In the genomic region with DNA sequence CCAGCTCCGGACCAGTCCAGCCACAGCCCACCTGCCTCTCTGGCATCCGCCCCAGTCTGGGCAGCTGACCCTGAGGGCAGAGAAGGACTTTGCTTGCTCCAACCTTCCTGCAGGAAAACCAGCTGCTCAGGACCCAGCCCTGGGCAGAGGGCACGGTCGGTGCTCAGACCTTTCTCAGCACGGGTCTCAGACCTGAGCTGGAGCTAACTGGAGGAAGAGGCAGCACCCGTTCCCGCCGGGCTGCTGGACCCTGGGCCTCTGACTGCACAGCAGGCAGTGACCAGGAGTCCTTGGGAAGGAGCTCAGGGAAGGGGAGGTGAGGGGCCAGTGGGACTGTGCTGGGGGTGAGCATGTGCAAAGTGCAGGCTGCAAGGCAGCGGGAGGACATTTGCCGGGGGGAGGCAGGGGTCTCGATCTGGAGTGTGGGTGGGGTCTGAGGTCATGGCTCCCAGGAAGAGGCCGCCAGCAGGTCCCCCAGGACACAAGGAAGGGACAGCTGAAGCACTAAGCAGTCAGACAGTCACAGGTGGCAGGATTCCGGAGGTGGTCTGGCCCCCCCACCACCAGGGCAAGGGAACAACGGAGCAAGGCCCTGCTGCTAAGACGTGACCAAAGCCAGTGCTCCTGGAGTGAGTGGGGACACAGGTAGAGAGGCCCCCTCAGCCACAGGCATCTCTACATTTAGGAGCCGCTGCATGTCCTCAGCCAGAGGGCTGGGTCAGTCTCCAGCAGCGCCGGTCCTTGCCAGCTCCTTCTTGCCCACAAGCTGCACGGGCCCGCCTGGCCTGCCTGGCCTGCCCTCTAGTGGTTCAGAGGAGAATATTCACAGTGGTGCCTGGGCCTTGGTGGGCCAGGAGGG, we compare ENCODE assay signal across 1 cellular context.
A peak's percentile ranks its signal among the peaks of the same experiment; 100 is the strongest.
TF ChIP-seq lines count a peak whose summit lies in the region.

No MANE protein-coding gene starts in this region.

TF ChIP-seq in K562, 482 proteins besides CTCF, POLR2A, EP300 and RAD21 (continued from another document and continues in another):
- TF ChIP-seq, protein P1, sequence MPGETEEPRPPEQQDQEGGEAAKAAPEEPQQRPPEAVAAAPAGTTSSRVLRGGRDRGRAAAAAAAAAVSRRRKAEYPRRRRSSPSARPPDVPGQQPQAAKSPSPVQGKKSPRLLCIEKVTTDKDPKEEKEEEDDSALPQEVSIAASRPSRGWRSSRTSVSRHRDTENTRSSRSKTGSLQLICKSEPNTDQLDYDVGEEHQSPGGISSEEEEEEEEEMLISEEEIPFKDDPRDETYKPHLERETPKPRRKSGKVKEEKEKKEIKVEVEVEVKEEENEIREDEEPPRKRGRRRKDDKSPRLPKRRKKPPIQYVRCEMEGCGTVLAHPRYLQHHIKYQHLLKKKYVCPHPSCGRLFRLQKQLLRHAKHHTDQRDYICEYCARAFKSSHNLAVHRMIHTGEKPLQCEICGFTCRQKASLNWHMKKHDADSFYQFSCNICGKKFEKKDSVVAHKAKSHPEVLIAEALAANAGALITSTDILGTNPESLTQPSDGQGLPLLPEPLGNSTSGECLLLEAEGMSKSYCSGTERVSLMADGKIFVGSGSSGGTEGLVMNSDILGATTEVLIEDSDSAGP (CRISPR knock-in tag; IDR thresholded peaks at IDR 0.05) = no peak
- TF ChIP-seq, protein P2, sequence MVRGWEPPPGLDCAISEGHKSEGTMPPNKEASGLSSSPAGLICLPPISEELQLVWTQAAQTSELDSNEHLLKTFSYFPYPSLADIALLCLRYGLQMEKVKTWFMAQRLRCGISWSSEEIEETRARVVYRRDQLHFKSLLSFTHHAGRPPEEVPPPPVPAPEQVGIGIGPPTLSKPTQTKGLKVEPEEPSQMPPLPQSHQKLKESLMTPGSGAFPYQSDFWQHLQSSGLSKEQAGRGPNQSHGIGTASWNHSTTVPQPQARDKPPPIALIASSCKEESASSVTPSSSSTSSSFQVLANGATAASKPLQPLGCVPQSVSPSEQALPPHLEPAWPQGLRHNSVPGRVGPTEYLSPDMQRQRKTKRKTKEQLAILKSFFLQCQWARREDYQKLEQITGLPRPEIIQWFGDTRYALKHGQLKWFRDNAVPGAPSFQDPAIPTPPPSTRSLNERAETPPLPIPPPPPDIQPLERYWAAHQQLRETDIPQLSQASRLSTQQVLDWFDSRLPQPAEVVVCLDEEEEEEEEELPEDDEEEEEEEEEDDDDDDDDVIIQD (CRISPR knock-in tag; IDR thresholded peaks at IDR 0.05) = no peak
- TF ChIP-seq ZNF436 (CRISPR knock-in tag; IDR thresholded peaks at IDR 0.05) (no peak), ESRRB (CRISPR knock-in tag; IDR thresholded peaks at IDR 0.05; ENCODE audit: borderline replicate concordance) (no peak), SMAD2 (IDR thresholded peaks at IDR 0.05; ENCODE audit: low read depth, low read length) (no peak), ZNF699 (CRISPR knock-in tag; IDR thresholded peaks at IDR 0.05; ENCODE audit: insufficient replicate concordance) (no peak), ZNF134 (CRISPR knock-in tag; conservative IDR thresholded peaks at IDR 0.05) (no peak), DIDO1 (tag; IDR thresholded peaks at IDR 0.05; ENCODE audit: low read depth) (no peak), YBX1 (IDR thresholded peaks at IDR 0.05) (no peak), SP2 (IDR thresholded peaks at IDR 0.05; ENCODE audit: extremely low read depth, low read depth, low read length, poor library complexity, severe bottlenecking) (no peak), KDM1A (IDR thresholded peaks at IDR 0.05) (no peak), GTF2A2 (tag; IDR thresholded peaks at IDR 0.05) (no peak), ZBTB7A (IDR thresholded peaks at IDR 0.05; ENCODE audit: borderline replicate concordance, control insufficient read depth, low read depth, low read length) (peak; percentile 100), PRPF4 (IDR thresholded peaks at IDR 0.05; ENCODE audit: insufficient read depth, low read depth, low read length, poor library complexity, severe bottlenecking) (no peak), BRCA1 (IDR thresholded peaks at IDR 0.05) (no peak), BRCA1 (CRISPR knock-in tag; IDR thresholded peaks at IDR 0.05) (no peak), POLR2G (IDR thresholded peaks at IDR 0.05; ENCODE audit: low read depth, low read length) (0 out of 2 replicates have a peak, but pooled peaks have one; percentile 34), PCBP1 (IDR thresholded peaks at IDR 0.05; ENCODE audit: low read depth, low read length, poor library complexity, severe bottlenecking) (no peak), HNRNPH1 (optimal IDR thresholded peaks at IDR 0.05; ENCODE audit: low read depth, low read length) (no peak), ZFP36 (IDR thresholded peaks at IDR 0.05; ENCODE audit: low read depth, low read length, partially characterized antibody) (no peak), C11orf30 (IDR thresholded peaks at IDR 0.05; ENCODE audit: low read depth) (no peak), ETV6 (IDR thresholded peaks at IDR 0.05; ENCODE audit: borderline replicate concordance in 1 of 2, low read depth in 2 of 2, low read length in 1 of 2) (no peak), ETV6 (CRISPR knock-in tag; IDR thresholded peaks at IDR 0.05; ENCODE audit: borderline replicate concordance) (no peak), NCOR1 (IDR thresholded peaks at IDR 0.05) (no peak), PRMT5 (CRISPR knock-in tag; IDR thresholded peaks at IDR 0.05) (no peak), GATAD2B (IDR thresholded peaks at IDR 0.05; ENCODE audit: borderline replicate concordance) (no peak), SREBF1 (IDR thresholded peaks at IDR 0.05; ENCODE audit: borderline replicate concordance, low read depth, low read length) (no peak), CBFB (CRISPR knock-in tag; IDR thresholded peaks at IDR 0.05) (peak; percentile 33; the same call in 1 of the 2 replicates), MCM7 (IDR thresholded peaks at IDR 0.05) (no peak)
- TF ChIP-seq, protein P3, sequence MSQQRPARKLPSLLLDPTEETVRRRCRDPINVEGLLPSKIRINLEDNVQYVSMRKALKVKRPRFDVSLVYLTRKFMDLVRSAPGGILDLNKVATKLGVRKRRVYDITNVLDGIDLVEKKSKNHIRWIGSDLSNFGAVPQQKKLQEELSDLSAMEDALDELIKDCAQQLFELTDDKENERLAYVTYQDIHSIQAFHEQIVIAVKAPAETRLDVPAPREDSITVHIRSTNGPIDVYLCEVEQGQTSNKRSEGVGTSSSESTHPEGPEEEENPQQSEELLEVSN (IDR thresholded peaks at IDR 0.05; ENCODE audit: borderline replicate concordance in 1 of 2, extremely low read depth in 1 of 2, insufficient read depth in 1 of 2, insufficient read length in 1 of 2, low read depth in 1 of 2, low read length in 1 of 2, poor library complexity in 1 of 2, severe bottlenecking in 1 of 2) = no peak
- TF ChIP-seq, protein P4, sequence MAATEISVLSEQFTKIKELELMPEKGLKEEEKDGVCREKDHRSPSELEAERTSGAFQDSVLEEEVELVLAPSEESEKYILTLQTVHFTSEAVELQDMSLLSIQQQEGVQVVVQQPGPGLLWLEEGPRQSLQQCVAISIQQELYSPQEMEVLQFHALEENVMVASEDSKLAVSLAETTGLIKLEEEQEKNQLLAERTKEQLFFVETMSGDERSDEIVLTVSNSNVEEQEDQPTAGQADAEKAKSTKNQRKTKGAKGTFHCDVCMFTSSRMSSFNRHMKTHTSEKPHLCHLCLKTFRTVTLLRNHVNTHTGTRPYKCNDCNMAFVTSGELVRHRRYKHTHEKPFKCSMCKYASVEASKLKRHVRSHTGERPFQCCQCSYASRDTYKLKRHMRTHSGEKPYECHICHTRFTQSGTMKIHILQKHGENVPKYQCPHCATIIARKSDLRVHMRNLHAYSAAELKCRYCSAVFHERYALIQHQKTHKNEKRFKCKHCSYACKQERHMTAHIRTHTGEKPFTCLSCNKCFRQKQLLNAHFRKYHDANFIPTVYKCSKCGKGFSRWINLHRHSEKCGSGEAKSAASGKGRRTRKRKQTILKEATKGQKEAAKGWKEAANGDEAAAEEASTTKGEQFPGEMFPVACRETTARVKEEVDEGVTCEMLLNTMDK (IDR thresholded peaks at IDR 0.05; ENCODE audit: borderline replicate concordance, insufficient read depth, low read depth, low read length, poor library complexity, severe bottlenecking) = peak; percentile 64
- TF ChIP-seq, protein P5, sequence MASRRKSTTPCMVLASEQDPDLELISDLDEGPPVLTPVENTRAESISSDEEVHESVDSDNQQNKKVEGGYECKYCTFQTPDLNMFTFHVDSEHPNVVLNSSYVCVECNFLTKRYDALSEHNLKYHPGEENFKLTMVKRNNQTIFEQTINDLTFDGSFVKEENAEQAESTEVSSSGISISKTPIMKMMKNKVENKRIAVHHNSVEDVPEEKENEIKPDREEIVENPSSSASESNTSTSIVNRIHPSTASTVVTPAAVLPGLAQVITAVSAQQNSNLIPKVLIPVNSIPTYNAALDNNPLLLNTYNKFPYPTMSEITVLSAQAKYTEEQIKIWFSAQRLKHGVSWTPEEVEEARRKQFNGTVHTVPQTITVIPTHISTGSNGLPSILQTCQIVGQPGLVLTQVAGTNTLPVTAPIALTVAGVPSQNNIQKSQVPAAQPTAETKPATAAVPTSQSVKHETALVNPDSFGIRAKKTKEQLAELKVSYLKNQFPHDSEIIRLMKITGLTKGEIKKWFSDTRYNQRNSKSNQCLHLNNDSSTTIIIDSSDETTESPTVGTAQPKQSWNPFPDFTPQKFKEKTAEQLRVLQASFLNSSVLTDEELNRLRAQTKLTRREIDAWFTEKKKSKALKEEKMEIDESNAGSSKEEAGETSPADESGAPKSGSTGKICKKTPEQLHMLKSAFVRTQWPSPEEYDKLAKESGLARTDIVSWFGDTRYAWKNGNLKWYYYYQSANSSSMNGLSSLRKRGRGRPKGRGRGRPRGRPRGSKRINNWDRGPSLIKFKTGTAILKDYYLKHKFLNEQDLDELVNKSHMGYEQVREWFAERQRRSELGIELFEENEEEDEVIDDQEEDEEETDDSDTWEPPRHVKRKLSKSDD (conservative IDR thresholded peaks at IDR 0.05; ENCODE audit: low read length) = no peak
- TF ChIP-seq, protein P6, sequence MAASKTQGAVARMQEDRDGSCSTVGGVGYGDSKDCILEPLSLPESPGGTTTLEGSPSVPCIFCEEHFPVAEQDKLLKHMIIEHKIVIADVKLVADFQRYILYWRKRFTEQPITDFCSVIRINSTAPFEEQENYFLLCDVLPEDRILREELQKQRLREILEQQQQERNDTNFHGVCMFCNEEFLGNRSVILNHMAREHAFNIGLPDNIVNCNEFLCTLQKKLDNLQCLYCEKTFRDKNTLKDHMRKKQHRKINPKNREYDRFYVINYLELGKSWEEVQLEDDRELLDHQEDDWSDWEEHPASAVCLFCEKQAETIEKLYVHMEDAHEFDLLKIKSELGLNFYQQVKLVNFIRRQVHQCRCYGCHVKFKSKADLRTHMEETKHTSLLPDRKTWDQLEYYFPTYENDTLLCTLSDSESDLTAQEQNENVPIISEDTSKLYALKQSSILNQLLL (CRISPR knock-in tag; IDR thresholded peaks at IDR 0.05; ENCODE audit: borderline replicate concordance) = no peak
- TF ChIP-seq, protein P7, sequence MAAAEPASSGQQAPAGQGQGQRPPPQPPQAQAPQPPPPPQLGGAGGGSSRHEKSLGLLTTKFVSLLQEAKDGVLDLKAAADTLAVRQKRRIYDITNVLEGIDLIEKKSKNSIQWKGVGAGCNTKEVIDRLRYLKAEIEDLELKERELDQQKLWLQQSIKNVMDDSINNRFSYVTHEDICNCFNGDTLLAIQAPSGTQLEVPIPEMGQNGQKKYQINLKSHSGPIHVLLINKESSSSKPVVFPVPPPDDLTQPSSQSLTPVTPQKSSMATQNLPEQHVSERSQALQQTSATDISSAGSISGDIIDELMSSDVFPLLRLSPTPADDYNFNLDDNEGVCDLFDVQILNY (CRISPR knock-in tag; IDR thresholded peaks at IDR 0.05) = no peak
- TF ChIP-seq, protein P8, sequence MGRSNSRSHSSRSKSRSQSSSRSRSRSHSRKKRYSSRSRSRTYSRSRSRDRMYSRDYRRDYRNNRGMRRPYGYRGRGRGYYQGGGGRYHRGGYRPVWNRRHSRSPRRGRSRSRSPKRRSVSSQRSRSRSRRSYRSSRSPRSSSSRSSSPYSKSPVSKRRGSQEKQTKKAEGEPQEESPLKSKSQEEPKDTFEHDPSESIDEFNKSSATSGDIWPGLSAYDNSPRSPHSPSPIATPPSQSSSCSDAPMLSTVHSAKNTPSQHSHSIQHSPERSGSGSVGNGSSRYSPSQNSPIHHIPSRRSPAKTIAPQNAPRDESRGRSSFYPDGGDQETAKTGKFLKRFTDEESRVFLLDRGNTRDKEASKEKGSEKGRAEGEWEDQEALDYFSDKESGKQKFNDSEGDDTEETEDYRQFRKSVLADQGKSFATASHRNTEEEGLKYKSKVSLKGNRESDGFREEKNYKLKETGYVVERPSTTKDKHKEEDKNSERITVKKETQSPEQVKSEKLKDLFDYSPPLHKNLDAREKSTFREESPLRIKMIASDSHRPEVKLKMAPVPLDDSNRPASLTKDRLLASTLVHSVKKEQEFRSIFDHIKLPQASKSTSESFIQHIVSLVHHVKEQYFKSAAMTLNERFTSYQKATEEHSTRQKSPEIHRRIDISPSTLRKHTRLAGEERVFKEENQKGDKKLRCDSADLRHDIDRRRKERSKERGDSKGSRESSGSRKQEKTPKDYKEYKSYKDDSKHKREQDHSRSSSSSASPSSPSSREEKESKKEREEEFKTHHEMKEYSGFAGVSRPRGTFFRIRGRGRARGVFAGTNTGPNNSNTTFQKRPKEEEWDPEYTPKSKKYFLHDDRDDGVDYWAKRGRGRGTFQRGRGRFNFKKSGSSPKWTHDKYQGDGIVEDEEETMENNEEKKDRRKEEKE (IDR thresholded peaks at IDR 0.05; ENCODE audit: borderline replicate concordance in 1 of 2, control insufficient read depth in 1 of 2, low read depth in 2 of 2, low read length in 1 of 2) = no peak
